8 cellular contexts compared by ENCODE assay signal in genomic region chr14:23550827-23551265, GRCh38. TPM values are rescaled to one million over a fixed set of nuclear protein-coding genes. Genes with fewer than 3 reads are reported as not detected.
DNase-seq lines count a peak whose midpoint lies in the region; ATAC-seq, FAIRE-seq and TF ChIP-seq lines count a peak whose summit lies in the region.

No MANE protein-coding gene starts in this region.

- no peak for ATAC-seq in activated naive CD4-positive, alpha-beta T cell treated with anti-CD3 and anti-CD28 coated beads, Interleukin-2, amount 50 U/mL, for 72 hours
- ATAC-seq in lung (ENCODE audit: insufficient read depth, low FRiP score) (peak; percentile 6), GM21529 (IDR thresholded peaks at IDR 0.05; ENCODE audit: unreplicated experiment) (no peak)

- H3K27me3 Mint-ChIP-seq in activated naive CD4-positive, alpha-beta T cell treated with anti-CD3 and anti-CD28 coated beads, Interleukin-2, amount 50 U/mL, for 24 hours: no peaks in the 10 kb centered on the region

- intact Hi-C loops in vagina (cut with DNase I): no loop called here

- peaks cover 0 to 7% of the 10 kb centered on the region in 2 donors for H3K4me1 ChIP-seq in lung (ENCODE audit: control insufficient read depth in 2 of 2, insufficient read depth in 2 of 2, low read length in 2 of 2)
- peaks cover 17% of the 10 kb centered on the region for H3K4me1 ChIP-seq in vagina

- H3K36me3 Mint-ChIP-seq in activated naive CD4-positive, alpha-beta T cell treated with anti-CD3 and anti-CD28 coated beads, Interleukin-2, amount 50 U/mL, for 24 hours: no peaks in the 10 kb centered on the region
- no peaks in the 10 kb centered on the region for H3K36me3 Mint-ChIP-seq in activated naive CD4-positive, alpha-beta T cell treated with anti-CD3 and anti-CD28 coated beads, Interleukin-2, amount 50 U/mL, for 72 hours

- H3K36me3 ChIP-seq in bronchial epithelial cell (ENCODE audit: control insufficient read depth, insufficient read depth, low read length): no peaks in the 10 kb centered on the region
- no peaks in the 10 kb centered on the region for H3K36me3 ChIP-seq in lung (ENCODE audit: control insufficient read depth in 2 of 2, insufficient read depth in 2 of 2, low read length in 2 of 2)
- H3K36me3 ChIP-seq in vagina: no peaks in the 10 kb centered on the region

- peak overlapping the region; percentile 58 for H3K4me3 ChIP-seq in bronchial epithelial cell (ENCODE audit: low read depth, low read length)
- peak overlapping the region; percentile 65 for H3K4me3 ChIP-seq in lung
- H3K4me3 ChIP-seq in vagina: peak overlapping the region; percentile 47 to 56

- WGBS in lung, 2 donors: 1 to 2% methylated on average over 34 to 36 of the region's 36 CpGs

- H3K9me3 Mint-ChIP-seq in activated naive CD4-positive, alpha-beta T cell treated with anti-CD3 and anti-CD28 coated beads, Interleukin-2, amount 50 U/mL, for 24 hours: no peaks in the 10 kb centered on the region
- no peaks in the 10 kb centered on the region for H3K9me3 Mint-ChIP-seq in activated naive CD4-positive, alpha-beta T cell treated with anti-CD3 and anti-CD28 coated beads, Interleukin-2, amount 50 U/mL, for 72 hours

- no peak for TF ChIP-seq POLR2A in vagina (IDR thresholded peaks at IDR 0.05)

- FAIRE-seq in bronchial epithelial cell (lab: Jason Lieb, UNC): no peak

- peak overlapping the region; percentile 93 for H3K4me3 Mint-ChIP-seq in activated naive CD4-positive, alpha-beta T cell treated with anti-CD3 and anti-CD28 coated beads, Interleukin-2, amount 50 U/mL, for 24 hours

- H3K4me1 Mint-ChIP-seq in activated naive CD4-positive, alpha-beta T cell treated with anti-CD3 and anti-CD28 coated beads, Interleukin-2, amount 50 U/mL, for 24 hours: peaks cover 8% of the 10 kb centered on the region

- TF ChIP-seq CTCF in bronchial epithelial cell (IDR thresholded peaks at IDR 0.05; ENCODE audit: insufficient read depth, low read length, severe bottlenecking): no peak
- no peak for TF ChIP-seq CTCF in lung (IDR thresholded peaks at IDR 0.05; ENCODE audit: control extremely low read depth, extremely low read depth)
- TF ChIP-seq CTCF in vagina (IDR thresholded peaks at IDR 0.05): no peak

- H3K27me3 ChIP-seq in bronchial epithelial cell (ENCODE audit: control insufficient read depth, insufficient read depth, low read length): peaks cover 5% of the 10 kb centered on the region
- no peaks in the 10 kb centered on the region for H3K27me3 ChIP-seq in lung (ENCODE audit: control insufficient read depth, insufficient read depth)
- no peaks in the 10 kb centered on the region for H3K27me3 ChIP-seq in vagina

- no peak for DNase-seq in activated naive CD4-positive, alpha-beta T cell treated with anti-CD3 and anti-CD28 coated beads, Interleukin-2, amount 50 U/mL, for 72 hours (ENCODE audit: low spot score in 2 of 2)
- DNase-seq in bronchial epithelial cell (ENCODE audit: low read depth): no peak
- DNase-seq in lung (ENCODE audit: low spot score): no peak
- no peak for DNase-seq in vagina (ENCODE audit: extremely low spot score in 2 of 2)
- no peak for DNase-seq in NCI-H187 treated with DMSO at 0.1 percent for 48 hours (lab: John Stamatoyannopoulos, UW)
- DNase-seq in activated naive CD4-positive, alpha-beta T cell treated with Interleukin-2 at 50 U/mL for 16 hours: no peak

- no peak overlapping the region for H3K27ac Mint-ChIP-seq in activated naive CD4-positive, alpha-beta T cell treated with anti-CD3 and anti-CD28 coated beads, Interleukin-2, amount 50 U/mL, for 24 hours
- no peak overlapping the region for H3K27ac Mint-ChIP-seq in activated naive CD4-positive, alpha-beta T cell treated with anti-CD3 and anti-CD28 coated beads, Interleukin-2, amount 50 U/mL, for 72 hours

- H3K9me3 ChIP-seq in lung (ENCODE audit: control insufficient read depth in 2 of 2, insufficient read depth in 1 of 2, low read length in 1 of 2) (no peaks in the 10 kb centered on the region), vagina (no peaks in the 10 kb centered on the region)

- peak overlapping the region in 1 of 2 donors; percentile 8 for H3K27ac ChIP-seq in lung (ENCODE audit: low read depth in 1 of 2, low read length in 1 of 2)
- no peak overlapping the region for H3K27ac ChIP-seq in vagina

RNA-seq across cellular contexts. Expression of gene ZFHX2, which starts 0.7 kb away (rescaled TPM):
- total RNA-seq in activated naive CD4-positive, alpha-beta T cell treated with anti-CD3 and anti-CD28 coated beads, Interleukin-2, amount 50 U/mL, for 72 hours: 1 to 10 TPM; 1.1 to 2.5 TPM
- 0.13 and 0.26 TPM in 2 replicates for total RNA-seq in bronchial epithelial cell
- total RNA-seq in lung: 1 to 10 TPM in 1 of 2 donors, under 1 TPM in 1; 0.82 to 4.5 TPM
- under 1 TPM; 0.50 to 0.67 TPM for polyA plus RNA-seq in lung
- total RNA-seq in vagina: 0.74 TPM

RNA-seq across cellular contexts. Expression of gene THTPA, which starts 5.2 kb away (rescaled TPM):
- 1 to 10 TPM; 5.9 to 6.5 TPM for total RNA-seq in activated naive CD4-positive, alpha-beta T cell treated with anti-CD3 and anti-CD28 coated beads, Interleukin-2, amount 50 U/mL, for 72 hours
- total RNA-seq in bronchial epithelial cell (3.6 and 4.5 TPM in 2 replicates), lung (10 to 100 TPM; 10.7 to 22.1 TPM), vagina (15.0 TPM)
- 10 to 100 TPM in 1 of 2 donors, 1 to 10 TPM in 1; 7.7 to 17.6 TPM for polyA plus RNA-seq in lung

RNA-seq across cellular contexts. Expression of gene AP1G2, which starts 16.7 kb away (rescaled TPM):
- total RNA-seq in activated naive CD4-positive, alpha-beta T cell treated with anti-CD3 and anti-CD28 coated beads, Interleukin-2, amount 50 U/mL, for 72 hours: 100 to 1,000 TPM; 193 to 370 TPM
- 40.5 and 44.4 TPM in 2 replicates for total RNA-seq in bronchial epithelial cell
- 100 to 1,000 TPM in 1 of 2 donors, 10 to 100 TPM in 1; 48.0 to 104 TPM for total RNA-seq in lung
- 100 to 1,000 TPM in 1 of 2 donors, 10 to 100 TPM in 1; 59.2 to 106 TPM for polyA plus RNA-seq in lung
- total RNA-seq in vagina: 122 TPM

RNA-seq across cellular contexts. Expression of gene JPH4, which starts 27.7 kb away (rescaled TPM):
- not detected for total RNA-seq in activated naive CD4-positive, alpha-beta T cell treated with anti-CD3 and anti-CD28 coated beads, Interleukin-2, amount 50 U/mL, for 72 hours
- total RNA-seq in bronchial epithelial cell: not detected in 2 replicates
- 1 to 10 TPM in 1 of 2 donors, under 1 TPM in 1; 0.23 to 3.1 TPM for total RNA-seq in lung
- polyA plus RNA-seq in lung: 1 to 10 TPM in 1 of 2 donors, under 1 TPM in 1; 0.44 to 1.6 TPM
- 10.6 TPM for total RNA-seq in vagina
